1 cellular context compared by ENCODE assay signal in the genomic region with DNA sequence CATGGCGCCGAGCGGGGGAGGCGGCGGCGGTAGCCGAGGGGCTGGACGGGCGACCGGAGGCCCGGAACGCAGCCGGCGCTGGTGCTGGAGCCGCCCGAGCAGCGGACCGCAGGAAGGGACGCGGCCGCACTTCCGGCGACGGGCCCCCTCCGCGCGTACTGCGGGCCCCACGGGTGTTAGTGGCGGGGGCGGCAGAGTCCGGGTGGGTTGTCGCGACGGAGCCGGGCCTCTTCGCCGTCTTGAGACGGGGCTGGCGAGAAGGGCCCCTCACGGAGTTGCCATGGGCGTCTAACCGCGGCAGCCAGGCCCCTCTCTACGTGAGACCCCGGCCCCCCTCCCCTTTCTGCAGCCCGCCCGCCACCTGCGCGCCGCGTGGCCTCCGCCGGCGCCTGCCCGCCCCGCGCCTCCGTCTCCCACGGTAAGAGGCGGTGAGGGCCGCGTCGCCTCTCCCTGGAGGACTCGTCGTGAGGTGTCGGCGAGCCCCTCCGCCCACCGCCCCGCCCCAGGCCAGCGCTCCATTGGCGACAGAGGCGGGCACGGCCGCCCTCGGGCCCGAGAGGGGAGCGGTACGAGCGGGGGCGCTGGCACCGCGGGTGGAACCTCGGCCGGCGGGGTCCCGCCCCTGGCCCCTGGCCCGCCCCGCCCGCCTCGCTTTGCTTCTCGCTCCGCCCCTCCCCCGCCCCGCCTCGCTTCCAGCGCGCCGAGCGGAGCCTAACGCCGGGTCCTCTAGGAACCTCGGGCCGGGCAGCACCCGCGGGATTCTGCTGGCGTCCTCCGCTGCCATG.
TF ChIP-seq lines count a peak whose summit lies in the region.

A gene with protein sequence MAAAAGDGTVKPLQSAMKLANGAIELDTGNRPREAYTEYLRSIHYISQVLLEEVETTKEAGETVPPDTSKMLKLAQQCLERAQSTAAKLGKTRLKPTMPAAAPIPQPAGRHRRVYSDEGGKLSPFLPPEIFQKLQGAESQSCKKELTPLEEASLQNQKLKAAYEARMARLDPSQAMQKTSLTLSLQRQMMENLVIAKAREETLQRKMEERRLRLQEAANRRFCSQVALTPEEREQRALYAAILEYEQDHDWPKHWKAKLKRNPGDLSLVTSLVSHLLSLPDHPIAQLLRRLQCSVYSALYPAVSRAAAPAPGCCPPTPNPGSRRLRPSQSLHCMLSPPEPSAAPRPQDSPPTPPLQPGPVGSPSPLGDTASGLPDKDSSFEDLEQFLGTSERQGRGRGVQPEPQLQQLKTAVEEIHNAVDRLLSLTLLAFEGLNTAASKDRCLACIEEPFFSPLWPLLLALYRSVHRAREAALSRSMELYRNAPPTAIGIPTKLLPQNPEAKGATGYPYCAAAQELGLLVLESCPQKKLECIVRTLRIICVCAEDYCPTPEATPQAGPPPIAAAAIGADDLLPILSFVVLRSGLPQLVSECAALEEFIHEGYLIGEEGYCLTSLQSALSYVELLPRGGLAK (minus strand): TSS at position 40 of the 785 bp plus-strand sequence. CDS start 37 bp downstream, at position 3.
A gene with protein sequence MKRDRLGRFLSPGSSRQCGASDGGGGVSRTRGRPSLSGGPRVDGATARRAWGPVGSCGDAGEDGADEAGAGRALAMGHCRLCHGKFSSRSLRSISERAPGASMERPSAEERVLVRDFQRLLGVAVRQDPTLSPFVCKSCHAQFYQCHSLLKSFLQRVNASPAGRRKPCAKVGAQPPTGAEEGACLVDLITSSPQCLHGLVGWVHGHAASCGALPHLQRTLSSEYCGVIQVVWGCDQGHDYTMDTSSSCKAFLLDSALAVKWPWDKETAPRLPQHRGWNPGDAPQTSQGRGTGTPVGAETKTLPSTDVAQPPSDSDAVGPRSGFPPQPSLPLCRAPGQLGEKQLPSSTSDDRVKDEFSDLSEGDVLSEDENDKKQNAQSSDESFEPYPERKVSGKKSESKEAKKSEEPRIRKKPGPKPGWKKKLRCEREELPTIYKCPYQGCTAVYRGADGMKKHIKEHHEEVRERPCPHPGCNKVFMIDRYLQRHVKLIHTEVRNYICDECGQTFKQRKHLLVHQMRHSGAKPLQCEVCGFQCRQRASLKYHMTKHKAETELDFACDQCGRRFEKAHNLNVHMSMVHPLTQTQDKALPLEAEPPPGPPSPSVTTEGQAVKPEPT (plus strand): TSS at position 679 of the 785 bp plus-strand sequence. CDS start 104 bp downstream, at position 783.

TF ChIP-seq in K562, 482 proteins besides CTCF, POLR2A, EP300 and RAD21 (continued from another document and continues in another):
- TF ChIP-seq ZNF253 (CRISPR knock-in tag; conservative IDR thresholded peaks at IDR 0.05) (no peak), ZFX (CRISPR knock-in tag; IDR thresholded peaks at IDR 0.05) (peak; percentile 87), RFX5 (IDR thresholded peaks at IDR 0.05; ENCODE audit: low read depth, low read length) (no peak), POU5F1 (IDR thresholded peaks at IDR 0.05; ENCODE audit: borderline replicate concordance, low read depth, low read length, partially characterized antibody) (no peak), CCAR2 (IDR thresholded peaks at IDR 0.05; ENCODE audit: low read depth, low read length) (no peak), ZNF184 (CRISPR knock-in tag; IDR thresholded peaks at IDR 0.05) (no peak), KLF6 (CRISPR knock-in tag; IDR thresholded peaks at IDR 0.05; ENCODE audit: borderline replicate concordance) (no peak), FOXA1 (IDR thresholded peaks at IDR 0.05; ENCODE audit: borderline replicate concordance) (no peak), SMAD1 (IDR thresholded peaks at IDR 0.05; ENCODE audit: low read depth, low read length, partially characterized antibody) (peak; percentile 13), ZNF165 (CRISPR knock-in tag; IDR thresholded peaks at IDR 0.05; ENCODE audit: borderline replicate concordance) (no peak), ZNF134 (CRISPR knock-in tag; conservative IDR thresholded peaks at IDR 0.05) (no peak), ZKSCAN8 (CRISPR knock-in tag; IDR thresholded peaks at IDR 0.05) (no peak), GABPB1 (CRISPR knock-in tag; IDR thresholded peaks at IDR 0.05) (peak; percentile 96), SMARCA4 (IDR thresholded peaks at IDR 0.05) (no peak), GABPA (tag; conservative IDR thresholded peaks at IDR 0.05; ENCODE audit: low read depth) (peak; percentile 100), ZKSCAN1 (IDR thresholded peaks at IDR 0.05; ENCODE audit: low read depth, low read length) (no peak), NCOA6 (IDR thresholded peaks at IDR 0.05) (no peak), ZNF212 (CRISPR knock-in tag; IDR thresholded peaks at IDR 0.05) (no peak), TRIM24 (IDR thresholded peaks at IDR 0.05) (peak in 1 of 2 experiments; percentile 94; a peak in 2 of 4 replicates), ZNF232 (CRISPR knock-in tag; IDR thresholded peaks at IDR 0.05) (peak; percentile 42; the same call in 1 of the 2 replicates), ZBTB8A (IDR thresholded peaks at IDR 0.05; ENCODE audit: partially characterized antibody) (no peak), SUPT5H (IDR thresholded peaks at IDR 0.05) (peak; percentile 52; the same call in 1 of the 2 replicates), ZNF324 (CRISPR knock-in tag; IDR thresholded peaks at IDR 0.05) (no peak), CHD4 (IDR thresholded peaks at IDR 0.05; ENCODE audit: insufficient read depth, insufficient replicate concordance, low read depth, low read length, poor library complexity, severe bottlenecking) (no peak), HDAC6 (IDR thresholded peaks at IDR 0.05; ENCODE audit: low read depth, low read length) (no peak), RBFOX2 (IDR thresholded peaks at IDR 0.05; ENCODE audit: low read depth, low read length) (peak; percentile 81)
- TF ChIP-seq, protein P1, sequence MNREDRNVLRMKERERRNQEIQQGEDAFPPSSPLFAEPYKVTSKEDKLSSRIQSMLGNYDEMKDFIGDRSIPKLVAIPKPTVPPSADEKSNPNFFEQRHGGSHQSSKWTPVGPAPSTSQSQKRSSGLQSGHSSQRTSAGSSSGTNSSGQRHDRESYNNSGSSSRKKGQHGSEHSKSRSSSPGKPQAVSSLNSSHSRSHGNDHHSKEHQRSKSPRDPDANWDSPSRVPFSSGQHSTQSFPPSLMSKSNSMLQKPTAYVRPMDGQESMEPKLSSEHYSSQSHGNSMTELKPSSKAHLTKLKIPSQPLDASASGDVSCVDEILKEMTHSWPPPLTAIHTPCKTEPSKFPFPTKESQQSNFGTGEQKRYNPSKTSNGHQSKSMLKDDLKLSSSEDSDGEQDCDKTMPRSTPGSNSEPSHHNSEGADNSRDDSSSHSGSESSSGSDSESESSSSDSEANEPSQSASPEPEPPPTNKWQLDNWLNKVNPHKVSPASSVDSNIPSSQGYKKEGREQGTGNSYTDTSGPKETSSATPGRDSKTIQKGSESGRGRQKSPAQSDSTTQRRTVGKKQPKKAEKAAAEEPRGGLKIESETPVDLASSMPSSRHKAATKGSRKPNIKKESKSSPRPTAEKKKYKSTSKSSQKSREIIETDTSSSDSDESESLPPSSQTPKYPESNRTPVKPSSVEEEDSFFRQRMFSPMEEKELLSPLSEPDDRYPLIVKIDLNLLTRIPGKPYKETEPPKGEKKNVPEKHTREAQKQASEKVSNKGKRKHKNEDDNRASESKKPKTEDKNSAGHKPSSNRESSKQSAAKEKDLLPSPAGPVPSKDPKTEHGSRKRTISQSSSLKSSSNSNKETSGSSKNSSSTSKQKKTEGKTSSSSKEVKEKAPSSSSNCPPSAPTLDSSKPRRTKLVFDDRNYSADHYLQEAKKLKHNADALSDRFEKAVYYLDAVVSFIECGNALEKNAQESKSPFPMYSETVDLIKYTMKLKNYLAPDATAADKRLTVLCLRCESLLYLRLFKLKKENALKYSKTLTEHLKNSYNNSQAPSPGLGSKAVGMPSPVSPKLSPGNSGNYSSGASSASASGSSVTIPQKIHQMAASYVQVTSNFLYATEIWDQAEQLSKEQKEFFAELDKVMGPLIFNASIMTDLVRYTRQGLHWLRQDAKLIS (CRISPR knock-in tag; IDR thresholded peaks at IDR 0.05) = no peak; the same call in 1 of the 2 replicates
- TF ChIP-seq, protein P2, sequence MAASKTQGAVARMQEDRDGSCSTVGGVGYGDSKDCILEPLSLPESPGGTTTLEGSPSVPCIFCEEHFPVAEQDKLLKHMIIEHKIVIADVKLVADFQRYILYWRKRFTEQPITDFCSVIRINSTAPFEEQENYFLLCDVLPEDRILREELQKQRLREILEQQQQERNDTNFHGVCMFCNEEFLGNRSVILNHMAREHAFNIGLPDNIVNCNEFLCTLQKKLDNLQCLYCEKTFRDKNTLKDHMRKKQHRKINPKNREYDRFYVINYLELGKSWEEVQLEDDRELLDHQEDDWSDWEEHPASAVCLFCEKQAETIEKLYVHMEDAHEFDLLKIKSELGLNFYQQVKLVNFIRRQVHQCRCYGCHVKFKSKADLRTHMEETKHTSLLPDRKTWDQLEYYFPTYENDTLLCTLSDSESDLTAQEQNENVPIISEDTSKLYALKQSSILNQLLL (CRISPR knock-in tag; IDR thresholded peaks at IDR 0.05; ENCODE audit: borderline replicate concordance) = no peak
- TF ChIP-seq, protein P3, sequence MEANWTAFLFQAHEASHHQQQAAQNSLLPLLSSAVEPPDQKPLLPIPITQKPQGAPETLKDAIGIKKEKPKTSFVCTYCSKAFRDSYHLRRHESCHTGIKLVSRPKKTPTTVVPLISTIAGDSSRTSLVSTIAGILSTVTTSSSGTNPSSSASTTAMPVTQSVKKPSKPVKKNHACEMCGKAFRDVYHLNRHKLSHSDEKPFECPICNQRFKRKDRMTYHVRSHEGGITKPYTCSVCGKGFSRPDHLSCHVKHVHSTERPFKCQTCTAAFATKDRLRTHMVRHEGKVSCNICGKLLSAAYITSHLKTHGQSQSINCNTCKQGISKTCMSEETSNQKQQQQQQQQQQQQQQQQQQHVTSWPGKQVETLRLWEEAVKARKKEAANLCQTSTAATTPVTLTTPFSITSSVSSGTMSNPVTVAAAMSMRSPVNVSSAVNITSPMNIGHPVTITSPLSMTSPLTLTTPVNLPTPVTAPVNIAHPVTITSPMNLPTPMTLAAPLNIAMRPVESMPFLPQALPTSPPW (CRISPR knock-in tag; IDR thresholded peaks at IDR 0.05) = peak; percentile 96
- TF ChIP-seq, protein P4, sequence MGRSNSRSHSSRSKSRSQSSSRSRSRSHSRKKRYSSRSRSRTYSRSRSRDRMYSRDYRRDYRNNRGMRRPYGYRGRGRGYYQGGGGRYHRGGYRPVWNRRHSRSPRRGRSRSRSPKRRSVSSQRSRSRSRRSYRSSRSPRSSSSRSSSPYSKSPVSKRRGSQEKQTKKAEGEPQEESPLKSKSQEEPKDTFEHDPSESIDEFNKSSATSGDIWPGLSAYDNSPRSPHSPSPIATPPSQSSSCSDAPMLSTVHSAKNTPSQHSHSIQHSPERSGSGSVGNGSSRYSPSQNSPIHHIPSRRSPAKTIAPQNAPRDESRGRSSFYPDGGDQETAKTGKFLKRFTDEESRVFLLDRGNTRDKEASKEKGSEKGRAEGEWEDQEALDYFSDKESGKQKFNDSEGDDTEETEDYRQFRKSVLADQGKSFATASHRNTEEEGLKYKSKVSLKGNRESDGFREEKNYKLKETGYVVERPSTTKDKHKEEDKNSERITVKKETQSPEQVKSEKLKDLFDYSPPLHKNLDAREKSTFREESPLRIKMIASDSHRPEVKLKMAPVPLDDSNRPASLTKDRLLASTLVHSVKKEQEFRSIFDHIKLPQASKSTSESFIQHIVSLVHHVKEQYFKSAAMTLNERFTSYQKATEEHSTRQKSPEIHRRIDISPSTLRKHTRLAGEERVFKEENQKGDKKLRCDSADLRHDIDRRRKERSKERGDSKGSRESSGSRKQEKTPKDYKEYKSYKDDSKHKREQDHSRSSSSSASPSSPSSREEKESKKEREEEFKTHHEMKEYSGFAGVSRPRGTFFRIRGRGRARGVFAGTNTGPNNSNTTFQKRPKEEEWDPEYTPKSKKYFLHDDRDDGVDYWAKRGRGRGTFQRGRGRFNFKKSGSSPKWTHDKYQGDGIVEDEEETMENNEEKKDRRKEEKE (IDR thresholded peaks at IDR 0.05; ENCODE audit: borderline replicate concordance in 1 of 2, control insufficient read depth in 1 of 2, low read depth in 2 of 2, low read length in 1 of 2) = peak in 1 of 2 experiments; percentile 86; a peak in 1 of 4 replicates
- TF ChIP-seq, protein P5, sequence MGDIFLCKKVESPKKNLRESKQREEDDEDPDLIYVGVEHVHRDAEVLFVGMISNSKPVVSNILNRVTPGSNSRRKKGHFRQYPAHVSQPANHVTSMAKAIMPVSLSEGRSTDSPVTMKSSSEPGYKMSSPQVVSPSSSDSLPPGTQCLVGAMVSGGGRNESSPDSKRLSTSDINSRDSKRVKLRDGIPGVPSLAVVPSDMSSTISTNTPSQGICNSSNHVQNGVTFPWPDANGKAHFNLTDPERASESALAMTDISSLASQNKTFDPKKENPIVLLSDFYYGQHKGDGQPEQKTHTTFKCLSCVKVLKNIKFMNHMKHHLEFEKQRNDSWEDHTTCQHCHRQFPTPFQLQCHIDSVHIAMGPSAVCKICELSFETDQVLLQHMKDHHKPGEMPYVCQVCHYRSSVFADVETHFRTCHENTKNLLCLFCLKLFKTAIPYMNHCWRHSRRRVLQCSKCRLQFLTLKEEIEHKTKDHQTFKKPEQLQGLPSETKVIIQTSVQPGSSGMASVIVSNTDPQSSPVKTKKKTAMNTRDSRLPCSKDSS (IDR thresholded peaks at IDR 0.05; ENCODE audit: low read depth, partially characterized antibody) = no peak
- TF ChIP-seq, protein P6, sequence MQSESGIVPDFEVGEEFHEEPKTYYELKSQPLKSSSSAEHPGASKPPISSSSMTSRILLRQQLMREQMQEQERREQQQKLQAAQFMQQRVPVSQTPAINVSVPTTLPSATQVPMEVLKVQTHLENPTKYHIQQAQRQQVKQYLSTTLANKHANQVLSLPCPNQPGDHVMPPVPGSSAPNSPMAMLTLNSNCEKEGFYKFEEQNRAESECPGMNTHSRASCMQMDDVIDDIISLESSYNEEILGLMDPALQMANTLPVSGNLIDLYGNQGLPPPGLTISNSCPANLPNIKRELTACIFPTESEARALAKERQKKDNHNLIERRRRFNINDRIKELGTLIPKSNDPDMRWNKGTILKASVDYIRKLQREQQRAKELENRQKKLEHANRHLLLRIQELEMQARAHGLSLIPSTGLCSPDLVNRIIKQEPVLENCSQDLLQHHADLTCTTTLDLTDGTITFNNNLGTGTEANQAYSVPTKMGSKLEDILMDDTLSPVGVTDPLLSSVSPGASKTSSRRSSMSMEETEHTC (IDR thresholded peaks at IDR 0.05) = no peak
- TF ChIP-seq, protein P7, sequence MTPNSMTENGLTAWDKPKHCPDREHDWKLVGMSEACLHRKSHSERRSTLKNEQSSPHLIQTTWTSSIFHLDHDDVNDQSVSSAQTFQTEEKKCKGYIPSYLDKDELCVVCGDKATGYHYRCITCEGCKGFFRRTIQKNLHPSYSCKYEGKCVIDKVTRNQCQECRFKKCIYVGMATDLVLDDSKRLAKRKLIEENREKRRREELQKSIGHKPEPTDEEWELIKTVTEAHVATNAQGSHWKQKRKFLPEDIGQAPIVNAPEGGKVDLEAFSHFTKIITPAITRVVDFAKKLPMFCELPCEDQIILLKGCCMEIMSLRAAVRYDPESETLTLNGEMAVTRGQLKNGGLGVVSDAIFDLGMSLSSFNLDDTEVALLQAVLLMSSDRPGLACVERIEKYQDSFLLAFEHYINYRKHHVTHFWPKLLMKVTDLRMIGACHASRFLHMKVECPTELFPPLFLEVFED (CRISPR knock-in tag; conservative IDR thresholded peaks at IDR 0.05) = no peak; the same call in 1 of the 2 replicates
- TF ChIP-seq, protein P8, sequence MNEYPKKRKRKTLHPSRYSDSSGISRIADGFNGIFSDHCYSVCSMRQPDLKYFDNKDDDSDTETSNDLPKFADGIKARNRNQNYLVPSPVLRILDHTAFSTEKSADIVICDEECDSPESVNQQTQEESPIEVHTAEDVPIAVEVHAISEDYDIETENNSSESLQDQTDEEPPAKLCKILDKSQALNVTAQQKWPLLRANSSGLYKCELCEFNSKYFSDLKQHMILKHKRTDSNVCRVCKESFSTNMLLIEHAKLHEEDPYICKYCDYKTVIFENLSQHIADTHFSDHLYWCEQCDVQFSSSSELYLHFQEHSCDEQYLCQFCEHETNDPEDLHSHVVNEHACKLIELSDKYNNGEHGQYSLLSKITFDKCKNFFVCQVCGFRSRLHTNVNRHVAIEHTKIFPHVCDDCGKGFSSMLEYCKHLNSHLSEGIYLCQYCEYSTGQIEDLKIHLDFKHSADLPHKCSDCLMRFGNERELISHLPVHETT (CRISPR knock-in tag; conservative IDR thresholded peaks at IDR 0.05 in 1 of 2, IDR thresholded peaks at IDR 0.05 in 1 of 2) = peak in 1 of 2 experiments; percentile 98; a peak in 2 of 4 replicates
